Comparison of ENCODE assay signal across 1 cellular context in genomic region chr17:75869282-75870141, GRCh38.
TF ChIP-seq lines count a peak whose summit lies in the region.

No MANE protein-coding gene starts in this region.

TF ChIP-seq in HepG2, 621 proteins besides CTCF, POLR2A, EP300 and RAD21 (continued from another document and continues in another):
- no peak for TF ChIP-seq PLSCR1 (CRISPR knock-in tag; IDR thresholded peaks at IDR 0.05; ENCODE audit: borderline replicate concordance)
- TF ChIP-seq SMAD9 (CRISPR knock-in tag; IDR thresholded peaks at IDR 0.05), result no peak
- TF ChIP-seq ZNF562 (CRISPR knock-in tag; IDR thresholded peaks at IDR 0.05; ENCODE audit: borderline replicate concordance), result no peak
- peak; percentile 74 for TF ChIP-seq BORCS8-MEF2B (CRISPR knock-in tag; IDR thresholded peaks at IDR 0.05)
- peak; percentile 88 for TF ChIP-seq ZNF280B (CRISPR knock-in tag; IDR thresholded peaks at IDR 0.05; ENCODE audit: borderline replicate concordance)
- no peak; the same call in 1 of the 2 replicates for TF ChIP-seq ZFP90 (CRISPR knock-in tag; IDR thresholded peaks at IDR 0.05; ENCODE audit: borderline replicate concordance)
- TF ChIP-seq FOXO4 (CRISPR knock-in tag; conservative IDR thresholded peaks at IDR 0.05), result no peak
- TF ChIP-seq ZMYM3 (CRISPR knock-in tag; IDR thresholded peaks at IDR 0.05), result no peak; the same call in 1 of the 2 replicates
- TF ChIP-seq KAT8 (CRISPR knock-in tag; IDR thresholded peaks at IDR 0.05), result peak; percentile 85
- no peak for TF ChIP-seq ZNF484 (CRISPR knock-in tag; IDR thresholded peaks at IDR 0.05; ENCODE audit: borderline replicate concordance, low read depth)
- TF ChIP-seq NFKB2 (CRISPR knock-in tag; IDR thresholded peaks at IDR 0.05; ENCODE audit: borderline replicate concordance), result peak; percentile 42; the same call in 1 of the 2 replicates
- TF ChIP-seq ZNF33B (CRISPR knock-in tag; IDR thresholded peaks at IDR 0.05), result peak; percentile 14; the same call in 1 of the 2 replicates
- TF ChIP-seq ONECUT2 (CRISPR knock-in tag; IDR thresholded peaks at IDR 0.05), result no peak
- TF ChIP-seq KLF15 (CRISPR knock-in tag; IDR thresholded peaks at IDR 0.05; ENCODE audit: borderline replicate concordance), result no peak
- TF ChIP-seq GMEB1 (CRISPR knock-in tag; IDR thresholded peaks at IDR 0.05; ENCODE audit: borderline replicate concordance), result peak; percentile 15; the same call in 1 of the 2 replicates
- peak; percentile 97 for TF ChIP-seq GATAD2A (CRISPR knock-in tag; IDR thresholded peaks at IDR 0.05)
- peak; percentile 37; the same call in 1 of the 2 replicates for TF ChIP-seq ZNF281 (CRISPR knock-in tag; IDR thresholded peaks at IDR 0.05; ENCODE audit: borderline replicate concordance)
- TF ChIP-seq HMGXB3 (CRISPR knock-in tag; IDR thresholded peaks at IDR 0.05; ENCODE audit: borderline replicate concordance), result no peak
- TF ChIP-seq ZNF136 (CRISPR knock-in tag; IDR thresholded peaks at IDR 0.05; ENCODE audit: low read depth), result peak; percentile 63; the same call in 1 of the 2 replicates
- no peak for TF ChIP-seq STAT5B (CRISPR knock-in tag; IDR thresholded peaks at IDR 0.05)
- TF ChIP-seq CSRNP2 (CRISPR knock-in tag; conservative IDR thresholded peaks at IDR 0.05; ENCODE audit: low read depth), result no peak
- TF ChIP-seq ZNF768 (CRISPR knock-in tag; IDR thresholded peaks at IDR 0.05), result peak; percentile 76; the same call in 1 of the 2 replicates
- peak; percentile 89 for TF ChIP-seq POLR2G (IDR thresholded peaks at IDR 0.05; ENCODE audit: low read depth, low read length)
- no peak for TF ChIP-seq TRIM24 (CRISPR knock-in tag; IDR thresholded peaks at IDR 0.05)
- TF ChIP-seq ZNF639 (CRISPR knock-in tag; conservative IDR thresholded peaks at IDR 0.05), result no peak; the same call in 1 of the 2 replicates
- TF ChIP-seq RFX5 (IDR thresholded peaks at IDR 0.05; ENCODE audit: low read depth, low read length), result no peak; the same call in 1 of the 2 replicates
- TF ChIP-seq ZNF333 (CRISPR knock-in tag; IDR thresholded peaks at IDR 0.05; ENCODE audit: borderline replicate concordance), result no peak
- TF ChIP-seq ADNP (CRISPR knock-in tag; IDR thresholded peaks at IDR 0.05), result no peak
- TF ChIP-seq ZNF503 (CRISPR knock-in tag; IDR thresholded peaks at IDR 0.05), result no peak
- no peak for TF ChIP-seq CHCHD3 (CRISPR knock-in tag; IDR thresholded peaks at IDR 0.05)
- peak; percentile 89; the same call in 1 of the 2 replicates for TF ChIP-seq MYNN (CRISPR knock-in tag; IDR thresholded peaks at IDR 0.05; ENCODE audit: low read depth)
- TF ChIP-seq THYN1 (CRISPR knock-in tag; IDR thresholded peaks at IDR 0.05; ENCODE audit: borderline replicate concordance, low read depth), result no peak
- peak; percentile 55; the same call in 1 of the 2 replicates for TF ChIP-seq ZBTB49 (CRISPR knock-in tag; IDR thresholded peaks at IDR 0.05; ENCODE audit: borderline replicate concordance)
- peak; percentile 92 for TF ChIP-seq SOX5 (CRISPR knock-in tag; IDR thresholded peaks at IDR 0.05; ENCODE audit: borderline replicate concordance)
